In the genomic region with DNA sequence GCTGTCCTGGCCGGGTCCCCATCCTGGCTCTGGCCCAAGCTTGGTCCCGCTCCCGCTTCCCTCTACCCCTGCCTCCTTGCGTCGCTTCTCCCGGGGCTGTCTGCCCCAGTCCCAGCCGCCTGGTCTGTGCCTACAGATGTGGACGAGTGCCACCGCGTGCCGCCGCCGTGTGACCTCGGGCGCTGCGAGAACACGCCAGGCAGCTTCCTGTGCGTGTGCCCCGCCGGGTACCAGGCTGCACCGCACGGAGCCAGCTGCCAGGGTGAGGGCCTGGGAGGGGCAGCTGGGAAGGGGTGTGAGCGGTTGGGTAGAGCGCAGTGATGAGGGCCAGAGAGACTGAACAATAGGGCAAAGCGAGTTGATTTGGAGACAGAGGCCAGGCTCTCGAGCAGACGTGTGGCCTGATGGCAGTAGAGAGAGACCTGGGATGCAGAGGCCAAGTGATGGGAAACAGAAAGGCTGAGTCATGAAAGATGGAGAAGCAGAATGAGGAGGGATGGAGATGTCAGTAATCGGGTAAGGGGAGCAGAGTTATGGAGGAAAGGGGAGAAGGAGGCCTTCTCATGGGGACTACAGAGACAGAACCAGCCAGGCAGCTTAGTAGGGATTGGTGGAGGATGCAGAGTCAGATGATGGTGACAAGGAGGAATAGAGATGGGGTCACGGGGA, we compare ENCODE assay signal across 9 cellular contexts.
DNase-seq lines count a peak whose midpoint lies in the region; ATAC-seq and TF ChIP-seq lines count a peak whose summit lies in the region.
"Had no signal": no experiment of that assay in that cellular context is flagged by ENCODE, and none has a peak within 500 bp of the region (broad histone marks: within the 10 kb centered on the region; RNA-seq: fewer than 3 reads in every experiment).

No MANE protein-coding gene starts in this region.

- H3K27me3 Mint-ChIP-seq in activated naive CD8-positive, alpha-beta T cell treated with anti-CD3 and anti-CD28 coated beads, Interleukin-2, amount 50 U/mL, for 24 hours, result no peaks in the 10 kb centered on the region

- DNase-seq in GM06990 (ENCODE audit: extremely low read depth, insufficient read length) (peak; percentile 57), RWPE2 (ENCODE audit: low spot score) (peak; percentile 63), kidney glomerular epithelial cell (lab: John Stamatoyannopoulos, UW) (no peak), SKM-1 (lab: John Stamatoyannopoulos, UW; ENCODE audit: unreplicated experiment) (no peak)
- DNase-seq in activated naive CD8-positive, alpha-beta T cell treated with anti-CD3 and anti-CD28 coated beads, Interleukin-2, amount 50 U/mL, for 24 hours, result peak; percentile 58
- peak; percentile 68 for DNase-seq in stimulated activated CD4-positive, alpha-beta T cell treated with anti-CD3 and anti-CD28 coated beads, Interleukin-1b, Interleukin-23, amount 100 ng/mL, for 48 hours

- H3K4me3 Mint-ChIP-seq in activated naive CD8-positive, alpha-beta T cell treated with anti-CD3 and anti-CD28 coated beads, Interleukin-2, amount 50 U/mL, for 24 hours, result peak overlapping the region; percentile 82

- H3K27ac Mint-ChIP-seq in activated naive CD8-positive, alpha-beta T cell treated with anti-CD3 and anti-CD28 coated beads, Interleukin-2, amount 50 U/mL, for 24 hours, result peak overlapping the region; percentile 94

- no peaks in the 10 kb centered on the region for H3K36me3 Mint-ChIP-seq in activated naive CD8-positive, alpha-beta T cell treated with anti-CD3 and anti-CD28 coated beads, Interleukin-2, amount 50 U/mL, for 24 hours (ENCODE audit: low read depth)

- no peak for ATAC-seq in RWPE2 (ENCODE audit: low read depth)
- no peak for ATAC-seq in activated naive CD8-positive, alpha-beta T cell treated with anti-CD3 and anti-CD28 coated beads, Interleukin-2, amount 50 U/mL, for 24 hours
- ATAC-seq in GM19452 (IDR thresholded peaks at IDR 0.05; ENCODE audit: unreplicated experiment), result no peak

- TF ChIP-seq CTCF in GM06990 (IDR thresholded peaks at IDR 0.05; ENCODE audit: insufficient read depth, low read length, poor library complexity, severe bottlenecking) (no peak), RWPE2 (IDR thresholded peaks at IDR 0.05; ENCODE audit: poor library complexity, severe bottlenecking) (no peak)

- H3K27me3 ChIP-seq in GM06990 (replicated peaks; ENCODE audit: control insufficient read depth, insufficient read depth, low read length) (no peaks in the 10 kb centered on the region), RWPE2 (ENCODE audit: insufficient read depth, poor library complexity, severe bottlenecking) (no peaks in the 10 kb centered on the region)

- peaks cover 14% of the 10 kb centered on the region for H3K4me1 ChIP-seq in RWPE2 (ENCODE audit: insufficient read depth, poor library complexity, severe bottlenecking)

- H3K9me3 ChIP-seq in RWPE2 (ENCODE audit: severe bottlenecking), result no peaks in the 10 kb centered on the region

- no peaks in the 10 kb centered on the region for H3K9me3 Mint-ChIP-seq in activated naive CD8-positive, alpha-beta T cell treated with anti-CD3 and anti-CD28 coated beads, Interleukin-2, amount 50 U/mL, for 24 hours

- H3K27ac ChIP-seq in RWPE2 (ENCODE audit: poor library complexity, severe bottlenecking), result peak overlapping the region; percentile 84
- H3K27ac ChIP-seq: HL-60 had no signal

- no peak overlapping the region for H3K4me3 ChIP-seq in GM06990 (replicated peaks; ENCODE audit: low read depth, low read length)
- H3K4me3 ChIP-seq in RWPE2 (ENCODE audit: severe bottlenecking), result peak overlapping the region; percentile 24
- peak overlapping the region; percentile 24 for H3K4me3 ChIP-seq in iPS-11a (ENCODE audit: low read depth, low read length)

- no peaks in the 10 kb centered on the region for H3K36me3 ChIP-seq in GM06990 (ENCODE audit: control insufficient read depth, insufficient read depth, low read length)
- peaks cover 16% of the 10 kb centered on the region for H3K36me3 ChIP-seq in RWPE2 (ENCODE audit: low read depth)

- H3K4me1 Mint-ChIP-seq in activated naive CD8-positive, alpha-beta T cell treated with anti-CD3 and anti-CD28 coated beads, Interleukin-2, amount 50 U/mL, for 24 hours, result peaks cover 58% of the 10 kb centered on the region

Comparison
In these comparisons a context has a peak if more than half of its experiments do, and no peak if none do; other contexts are left out.
1. DNase-seq: peak in GM06990 (single experiment), RWPE2 (single experiment), activated naive CD8-positive, alpha-beta T cell treated with anti-CD3 and anti-CD28 coated beads, Interleukin-2, amount 50 U/mL, for 24 hours (single experiment) and stimulated activated CD4-positive, alpha-beta T cell treated with anti-CD3 and anti-CD28 coated beads, Interleukin-1b, Interleukin-23, amount 100 ng/mL, for 48 hours (single experiment); none in kidney glomerular epithelial cell (single experiment) and SKM-1 (single experiment).